In genomic region chr2:101106453-101107181, GRCh38 we compare ENCODE assay signal across 17 cellular contexts. TPM values are rescaled to one million over a fixed set of nuclear protein-coding genes. Genes with fewer than 3 reads are reported as not detected.
A peak's percentile ranks its signal among the peaks of the same experiment; 100 is the strongest.
DNase-seq lines count a peak whose midpoint lies in the region; ATAC-seq, FAIRE-seq and TF ChIP-seq lines count a peak whose summit lies in the region.
"Had no signal": no experiment of that assay in that cellular context is flagged by ENCODE, and none has a peak within 500 bp of the region (broad histone marks: within the 10 kb centered on the region; RNA-seq: fewer than 3 reads in every experiment).

No MANE protein-coding gene starts in this region.

- 0 out of 2 replicates have a peak overlapping the region, but pooled peaks have one; percentile 4 for H2BK12ac ChIP-seq in H1 (ENCODE audit: low read depth, low read length)

- no peak overlapping the region for H3K56ac ChIP-seq in H1 (replicated peaks; ENCODE audit: insufficient read length, low read depth, low read length)

- H3K79me1 ChIP-seq in H1 (ENCODE audit: low read depth, low read length): peaks cover 3% of the 10 kb centered on the region

- WGBS in H1 (ENCODE audit: extremely low coverage in 1 of 2, insufficient coverage in 1 of 2, insufficient read length in 1 of 2, insufficient replicate concordance in 2 of 2, low coverage in 1 of 2, low lambda C conversion rate in 2 of 2, missing lambda C conversion rate in 1 of 2), 2 experiments: 81% methylated on average over 12 of the region's 12 CpGs; no CpG with 5 or more reads in 1 of the 2 experiments
- WGBS in aorta, 2 donors: 70 to 73% methylated on average over 12 of the region's 12 CpGs

- no peak overlapping the region for H2BK120ac ChIP-seq in H1 (replicated peaks; ENCODE audit: low read depth, low read length)

- H4K20me1 ChIP-seq in GM23338 (replicated peaks; ENCODE audit: insufficient read depth): peaks cover 8% of the 10 kb centered on the region
- H4K20me1 ChIP-seq in H1 (replicated peaks in 1 of 2; ENCODE audit: control insufficient read depth in 1 of 2, insufficient read depth in 2 of 2, low read length in 2 of 2): peaks cover 0 to 4% of the 10 kb centered on the region in 2 experiments

- H3K36me3 ChIP-seq in GM23338 (ENCODE audit: insufficient read depth) (no peaks in the 10 kb centered on the region), H1 (ENCODE audit: control insufficient read depth in 2 of 4, insufficient read depth in 4 of 4, low read length in 3 of 4) (no peaks in the 10 kb centered on the region), aorta (ENCODE audit: control insufficient read depth in 1 of 2, insufficient read depth in 2 of 2, low read length in 1 of 2) (no peaks in the 10 kb centered on the region)

- CTCF ChIA-PET in H1 (lab: Charles Lee; ENCODE audit: partially characterized antibody): interaction anchor here (0.6 kb wide), 1 partner anchor 465 kb away, joined by 3 read pairs; no protein-coding TSS in a partner anchor
- CTCF ChIA-PET in activated naive CD4-positive, alpha-beta T cell treated with anti-CD3 and anti-CD28 coated beads for 36 hours (lab: Charles Lee): interaction anchor here (0.6 kb wide), 1 partner anchor 44 kb away, joined by 6 read pairs; no protein-coding TSS in a partner anchor

- H4K91ac ChIP-seq in H1 (replicated peaks; ENCODE audit: insufficient read length, low read length): no peak overlapping the region

- no peak overlapping the region for H4K5ac ChIP-seq in H1 (ENCODE audit: insufficient read length, low read depth, low read length)

- H3K4me3 Mint-ChIP-seq in GM23338 (no peak overlapping the region), progenitor cell of endocrine pancreas (ENCODE audit: low read depth) (no peak overlapping the region)
- H3K4me3 Mint-ChIP-seq in activated naive CD4-positive, alpha-beta T cell treated with anti-CD3 and anti-CD28 coated beads for 36 hours: no peak overlapping the region
- H3K4me3 Mint-ChIP-seq: activated T-helper 17 cell treated with anti-CD3 and anti-CD28 coated beads, Interleukin-2, amount 50 U/mL, for 72 hours had no signal

- H3K27ac ChIP-seq in GM23338 (ENCODE audit: low read depth) (0 out of 2 replicates have a peak overlapping the region, but pooled peaks have one; percentile 21), H1 (ENCODE audit: low read depth, low read length) (no peak overlapping the region), aorta (ENCODE audit: low read depth in 1 of 2, low read length in 2 of 2) (no peak overlapping the region)
- H3K27ac ChIP-seq: BLaER1 treated with 17β-estradiol and CSF1 and Interleukin-3, amounts not matched to agents 10 nM and 100 nM had no signal

- TF ChIP-seq POLR2A in H1 (IDR thresholded peaks at IDR 0.05; ENCODE audit: control extremely low read depth in 1 of 2, low read depth in 2 of 2, low read length in 2 of 2): no peak

- H3K27me3 Mint-ChIP-seq in GM23338 (ENCODE audit: insufficient read depth, low read depth, poor library complexity): peaks cover 4% of the 10 kb centered on the region
- no peaks in the 10 kb centered on the region for H3K27me3 Mint-ChIP-seq in progenitor cell of endocrine pancreas
- H3K27me3 Mint-ChIP-seq in activated naive CD4-positive, alpha-beta T cell treated with anti-CD3 and anti-CD28 coated beads for 36 hours (ENCODE audit: low read depth): no peaks in the 10 kb centered on the region
- H3K27me3 Mint-ChIP-seq: activated T-helper 17 cell treated with anti-CD3 and anti-CD28 coated beads, Interleukin-2, amount 50 U/mL, for 72 hours had no signal

- no peak for TF ChIP-seq CTCF in GM23338 (conservative IDR thresholded peaks at IDR 0.05; ENCODE audit: low read depth in 2 of 2)
- no peak for TF ChIP-seq CTCF in H1 (IDR thresholded peaks at IDR 0.05; ENCODE audit: control extremely low read depth in 1 of 3, insufficient read depth in 1 of 3, low read depth in 1 of 3, low read length in 3 of 3)
- TF ChIP-seq CTCF in progenitor cell of endocrine pancreas (IDR thresholded peaks at IDR 0.05; ENCODE audit: unreplicated experiment): no peak

- H3K4me1 Mint-ChIP-seq in GM23338: peaks cover 50% of the 10 kb centered on the region
- peaks cover 23% of the 10 kb centered on the region for H3K4me1 Mint-ChIP-seq in progenitor cell of endocrine pancreas (ENCODE audit: low read depth)
- no peaks in the 10 kb centered on the region for H3K4me1 Mint-ChIP-seq in activated naive CD4-positive, alpha-beta T cell treated with anti-CD3 and anti-CD28 coated beads for 36 hours (ENCODE audit: low read depth)
- H3K4me1 Mint-ChIP-seq: activated T-helper 17 cell treated with anti-CD3 and anti-CD28 coated beads, Interleukin-2, amount 50 U/mL, for 72 hours had no signal

- H2BK15ac ChIP-seq in H1 (ENCODE audit: low read length): no peak overlapping the region

- H3K36me3 Mint-ChIP-seq in GM23338 (ENCODE audit: low read depth) (peaks cover 20% of the 10 kb centered on the region), progenitor cell of endocrine pancreas (ENCODE audit: insufficient read depth) (peaks cover 7% of the 10 kb centered on the region)
- H3K36me3 Mint-ChIP-seq in activated naive CD4-positive, alpha-beta T cell treated with anti-CD3 and anti-CD28 coated beads for 36 hours (ENCODE audit: low read depth): no peaks in the 10 kb centered on the region

- no peak for DNase-seq in GM23338 (ENCODE audit: low spot score)
- peak; percentile 15 for DNase-seq in NCI-H345 treated with DMSO at 0.1 percent for 48 hours (lab: John Stamatoyannopoulos, UW; ENCODE audit: unreplicated experiment)
- DNase-seq in H1 (ENCODE audit: low read depth in 1 of 2, low spot score in 2 of 2): no peak
- DNase-seq in progenitor cell of endocrine pancreas (ENCODE audit: low spot score, unreplicated experiment): no peak
- DNase-seq in NCI-H2196 (lab: John Stamatoyannopoulos, UW; ENCODE audit: unreplicated experiment): no peak
- DNase-seq in aorta: no peak
- no peak for DNase-seq in activated naive CD4-positive, alpha-beta T cell treated with anti-CD3 and anti-CD28 coated beads for 36 hours
- DNase-seq: activated CD4-positive, alpha-beta T cell treated with anti-CD3 and anti-CD28 coated beads, Interleukin-2, amount 50 U/mL, for 48 hours; effector memory CD4-positive, alpha-beta T cell; EL; foreskin melanocyte; Kasumi-1; stimulated activated naive CD4-positive, alpha-beta T cell treated with Interleukin-2 at 50 U/mL for 16 hours; T-helper 9 cell had no signal

- POLR2A ChIA-PET in H1 (lab: Charles Lee; ENCODE audit: partially characterized antibody): no interaction called here

- ATAC-seq in GM23338 (peak; percentile 62), aorta (ENCODE audit: low FRiP score) (no peak), GM18909 (IDR thresholded peaks at IDR 0.05; ENCODE audit: poor library complexity, unreplicated experiment) (no peak)
- ATAC-seq: activated T-helper 17 cell treated with anti-CD3 and anti-CD28 coated beads, Interleukin-2, amount 50 U/mL, for 72 hours had no signal

- no peak overlapping the region for H3K9ac ChIP-seq in H1 (replicated peaks in 1 of 4; ENCODE audit: extremely low read depth in 1 of 4, low read depth in 3 of 4, low read length in 3 of 4)
- H3K9ac ChIP-seq: BLaER1 treated with 17β-estradiol and CSF1 and Interleukin-3, amounts not matched to agents 10 nM and 100 nM had no signal

- H3K4me3 ChIP-seq in GM23338 (no peak overlapping the region), H1 (ENCODE audit: extremely low read depth in 1 of 4, insufficient read depth in 2 of 4, low read depth in 3 of 4, low read length in 4 of 4) (no peak overlapping the region), aorta (ENCODE audit: low read length in 2 of 2) (no peak overlapping the region)
- H3K4me3 ChIP-seq: BLaER1 treated with 17β-estradiol and CSF1 and Interleukin-3, amounts not matched to agents 10 nM and 100 nM had no signal

- peaks cover 21% of the 10 kb centered on the region for H3K9me3 Mint-ChIP-seq in GM23338
- H3K9me3 Mint-ChIP-seq in progenitor cell of endocrine pancreas (ENCODE audit: low read depth): peaks cover 15% of the 10 kb centered on the region
- peaks cover 10% of the 10 kb centered on the region for H3K9me3 Mint-ChIP-seq in activated naive CD4-positive, alpha-beta T cell treated with anti-CD3 and anti-CD28 coated beads for 36 hours

- H2AFZ ChIP-seq in GM23338 (no peak overlapping the region), H1 (ENCODE audit: low read length) (no peak overlapping the region)

- intact Hi-C loops in aorta (cut with DNase I): no loop called here
- intact Hi-C loops in activated naive CD4-positive, alpha-beta T cell treated with anti-CD3 and anti-CD28 coated beads for 36 hours (cut with micrococcal nuclease): no loop called here

- no peak overlapping the region for H2AK5ac ChIP-seq in H1 (ENCODE audit: low read depth, low read length)

- H2BK20ac ChIP-seq in H1 (ENCODE audit: low read length): no peak overlapping the region

- TF ChIP-seq EP300 in H1 (IDR thresholded peaks at IDR 0.05; ENCODE audit: borderline replicate concordance in 1 of 2, low read depth in 2 of 2, low read length in 2 of 2): no peak

- no peak for TF ChIP-seq RAD21 in H1 (IDR thresholded peaks at IDR 0.05 in 1 of 2, conservative IDR thresholded peaks at IDR 0.05 in 1 of 2; ENCODE audit: low read depth in 2 of 2, low read length in 2 of 2)

- H3K9me3 ChIP-seq in H1 (ENCODE audit: insufficient read depth in 2 of 2, low read depth in 1 of 2, low read length in 1 of 2) (peaks cover 0 to 6% of the 10 kb centered on the region in 2 experiments; a peak in 2 of 4 replicates), aorta (ENCODE audit: control insufficient read depth, low read length) (no peaks in the 10 kb centered on the region)

- no peaks in the 10 kb centered on the region for H3K9me2 ChIP-seq in GM23338 (ENCODE audit: insufficient read depth)

- no peak overlapping the region for H3K18ac ChIP-seq in H1 (ENCODE audit: extremely low read depth, low read length)

- H3K27me3 ChIP-seq in GM23338 (ENCODE audit: insufficient read depth): no peaks in the 10 kb centered on the region
- H3K27me3 ChIP-seq in H1 (replicated peaks in 1 of 4; ENCODE audit: control insufficient read depth in 3 of 4, extremely low read depth in 1 of 4, insufficient read depth in 3 of 4, low read length in 3 of 4): no peaks in the 10 kb centered on the region
- no peaks in the 10 kb centered on the region for H3K27me3 ChIP-seq in aorta (ENCODE audit: control insufficient read depth in 1 of 2, insufficient read depth in 2 of 2, low read length in 1 of 2)
- H3K27me3 ChIP-seq: BLaER1 treated with 17β-estradiol and CSF1 and Interleukin-3, amounts not matched to agents 10 nM and 100 nM had no signal

- peaks cover 98% of the 10 kb centered on the region for H3K79me2 ChIP-seq in GM23338 (replicated peaks; ENCODE audit: insufficient read depth)
- H3K79me2 ChIP-seq in H1 (ENCODE audit: control insufficient read depth in 1 of 2, insufficient read depth in 2 of 2, low read length in 2 of 2): peaks cover 0 to 71% of the 10 kb centered on the region in 2 experiments; a peak in 2 of 4 replicates

- H3K27ac Mint-ChIP-seq in GM23338: no peak overlapping the region
- peak overlapping the region; percentile 61 for H3K27ac Mint-ChIP-seq in progenitor cell of endocrine pancreas
- H3K27ac Mint-ChIP-seq in activated naive CD4-positive, alpha-beta T cell treated with anti-CD3 and anti-CD28 coated beads for 36 hours: no peak overlapping the region
- H3K27ac Mint-ChIP-seq: activated T-helper 17 cell treated with anti-CD3 and anti-CD28 coated beads, Interleukin-2, amount 50 U/mL, for 72 hours had no signal

- peaks cover 41% of the 10 kb centered on the region for H3K4me1 ChIP-seq in GM23338 (ENCODE audit: insufficient read depth)
- peaks cover 0 to 12% (median 5%) of the 10 kb centered on the region in 4 experiments; a peak in 6 of 7 replicates for H3K4me1 ChIP-seq in H1 (replicated peaks in 1 of 4; ENCODE audit: control insufficient read depth in 3 of 4, insufficient read depth in 4 of 4, low read length in 3 of 4)
- H3K4me1 ChIP-seq in aorta (ENCODE audit: control insufficient read depth in 1 of 2, insufficient read depth in 2 of 2, low read length in 2 of 2): peaks cover 0 to 8% of the 10 kb centered on the region in 2 donors
- H3K4me1 ChIP-seq: BLaER1 treated with 17β-estradiol and CSF1 and Interleukin-3, amounts not matched to agents 10 nM and 100 nM had no signal

- H2BK5ac ChIP-seq in H1 (ENCODE audit: low read depth, low read length): no peak overlapping the region

- no peak overlapping the region for H4K8ac ChIP-seq in H1 (ENCODE audit: extremely low read depth, insufficient read depth, low read length)

- no peaks in the 10 kb centered on the region for H3F3A ChIP-seq in GM23338 (replicated peaks; ENCODE audit: low read depth)

- no peak overlapping the region for H3K4ac ChIP-seq in H1 (replicated peaks; ENCODE audit: insufficient read length, low read depth, low read length)

- no peak overlapping the region for H3K14ac ChIP-seq in H1 (ENCODE audit: insufficient read length)

- no peak overlapping the region for H3K23ac ChIP-seq in H1 (ENCODE audit: insufficient read length)

- H3K4me2 ChIP-seq in GM23338 (peak overlapping the region; percentile 44; the same call in 1 of the 2 replicates), H1 (ENCODE audit: insufficient read depth in 1 of 2, low read depth in 2 of 2, low read length in 2 of 2) (no peak overlapping the region)
- H3K4me2 ChIP-seq: BLaER1 treated with 17β-estradiol and CSF1 and Interleukin-3, amounts not matched to agents 10 nM and 100 nM had no signal

- no peaks in the 10 kb centered on the region for H3K23me2 ChIP-seq in H1 (ENCODE audit: low read depth, low read length)

- FAIRE-seq in H1 (lab: Jason Lieb, UNC): no peak

RNA-seq across cellular contexts. Expression of gene TBC1D8, which starts 44.6 kb away (rescaled TPM):
- total RNA-seq in GM23338 (2014; rRNA removed; shearing (Covaris generic)): 36.9 and 39.5 TPM in 2 replicates
- polyA plus RNA-seq in GM23338 (2016; fragmentation: Nextera tagmentation; extraction: Ambion mirVana) (15.5 and 18.0 TPM in 2 replicates), H1 (2011; rRNA removed) (20.8 and 27.2 TPM in 2 replicates), aorta (10 to 100 TPM in 1 of 2 donors, 1 to 10 TPM in 1; 7.8 to 28.8 TPM)
- total RNA-seq in H1 (2021; fragmentation: NEBNext Ultra II Directional; extraction: Animal tissue kit (Norgen Biotek cat#: 25700)): 21.8 and 24.0 TPM in 2 replicates
- 24.9 TPM for polyA plus RNA-seq in H1 (2011; cell fraction: cytosol; rRNA removed)
- polyA plus RNA-seq in H1 (2011; cell fraction: nucleus; rRNA removed): 87.3 TPM
- polyA plus RNA-seq in H1 (2012, experiment 1 of 2): 21.5 to 24.8 TPM (median 23.1 TPM) in 4 replicates
- 7.7 TPM for polyA plus RNA-seq in H1 (2012, experiment 2 of 2)
- polyA plus RNA-seq in H1 (2013, experiment 1 of 2): 14.1 TPM
- polyA plus RNA-seq in H1 (2013, experiment 2 of 2): 14.4 TPM
- 40.6 and 53.8 TPM in 2 replicates for polyA minus RNA-seq in H1 (2011; rRNA and poly(A)+ RNA removed)
- polyA minus RNA-seq in H1 (2011; cell fraction: cytosol; rRNA and poly(A)+ RNA removed): 13.4 TPM
- polyA minus RNA-seq in H1 (2011; cell fraction: nucleus; rRNA and poly(A)+ RNA removed): 50.2 TPM
- total RNA-seq in progenitor cell of endocrine pancreas (32.6 and 34.8 TPM in 2 replicates), aorta (10 to 100 TPM; 21.9 to 24.9 TPM)
- total RNA-seq in activated naive CD4-positive, alpha-beta T cell treated with anti-CD3 and anti-CD28 coated beads for 36 hours: 1 to 10 TPM; 4.0 to 4.5 TPM
